In genomic region chr2:70248810-70249438, GRCh38 we compare ENCODE assay signal across 1 cellular context.
TF ChIP-seq lines count a peak whose summit lies in the region.

No MANE protein-coding gene starts in this region.

TF ChIP-seq in HepG2, 621 proteins besides CTCF, POLR2A, EP300 and RAD21 (continued from another document):
- TF ChIP-seq, protein P1, sequence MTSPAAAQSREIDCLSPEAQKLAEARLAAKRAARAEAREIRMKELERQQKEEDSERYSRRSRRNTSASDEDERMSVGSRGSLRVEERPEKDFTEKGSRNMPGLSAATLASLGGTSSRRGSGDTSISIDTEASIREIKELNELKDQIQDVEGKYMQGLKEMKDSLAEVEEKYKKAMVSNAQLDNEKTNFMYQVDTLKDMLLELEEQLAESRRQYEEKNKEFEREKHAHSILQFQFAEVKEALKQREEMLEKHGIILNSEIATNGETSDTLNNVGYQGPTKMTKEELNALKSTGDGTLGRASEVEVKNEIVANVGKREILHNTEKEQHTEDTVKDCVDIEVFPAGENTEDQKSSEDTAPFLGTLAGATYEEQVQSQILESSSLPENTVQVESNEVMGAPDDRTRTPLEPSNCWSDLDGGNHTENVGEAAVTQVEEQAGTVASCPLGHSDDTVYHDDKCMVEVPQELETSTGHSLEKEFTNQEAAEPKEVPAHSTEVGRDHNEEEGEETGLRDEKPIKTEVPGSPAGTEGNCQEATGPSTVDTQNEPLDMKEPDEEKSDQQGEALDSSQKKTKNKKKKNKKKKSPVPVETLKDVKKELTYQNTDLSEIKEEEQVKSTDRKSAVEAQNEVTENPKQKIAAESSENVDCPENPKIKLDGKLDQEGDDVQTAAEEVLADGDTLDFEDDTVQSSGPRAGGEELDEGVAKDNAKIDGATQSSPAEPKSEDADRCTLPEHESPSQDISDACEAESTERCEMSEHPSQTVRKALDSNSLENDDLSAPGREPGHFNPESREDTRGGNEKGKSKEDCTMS (CRISPR knock-in tag; conservative IDR thresholded peaks at IDR 0.05): 0 out of 2 replicates have a peak, but pooled peaks have one; percentile 68
- TF ChIP-seq ZFAT (CRISPR knock-in tag; conservative IDR thresholded peaks at IDR 0.05): 0 out of 2 replicates have a peak, but pooled peaks have one; percentile 73
- TF ChIP-seq ZNF484 (CRISPR knock-in tag; IDR thresholded peaks at IDR 0.05; ENCODE audit: borderline replicate concordance, low read depth): no peak
- no peak for TF ChIP-seq TAF15 (IDR thresholded peaks at IDR 0.05; ENCODE audit: low read depth, low read length, poor library complexity, severe bottlenecking)
